25 cellular contexts compared by ENCODE assay signal in the genomic region with DNA sequence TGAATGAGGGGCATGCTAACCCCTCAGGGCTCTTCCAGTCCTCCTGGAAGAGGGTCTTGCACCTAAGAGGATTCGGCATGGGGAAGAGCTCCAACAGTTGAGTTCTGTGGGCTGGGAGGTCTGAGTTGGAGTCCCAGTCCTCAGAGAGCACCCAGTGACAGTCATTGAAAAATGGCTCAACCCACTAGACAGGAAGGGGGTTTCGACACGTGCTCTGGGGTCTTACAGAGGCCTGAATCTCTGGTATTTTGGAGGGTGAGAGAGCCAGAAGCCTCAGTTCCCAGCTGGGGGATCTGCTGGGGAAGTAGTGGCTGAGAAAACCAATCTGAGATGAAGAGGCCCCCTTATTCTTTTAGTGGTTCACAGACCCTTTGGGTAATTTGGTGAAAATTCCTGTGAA. TPM values are rescaled to one million over a fixed set of nuclear protein-coding genes. Genes with fewer than 3 reads are reported as not detected.
"Had no signal": no experiment of that assay in that cellular context is flagged by ENCODE, and none has a peak within 500 bp of the region (broad histone marks: within the 10 kb centered on the region; RNA-seq: fewer than 3 reads in every experiment).

No MANE protein-coding gene starts in this region.

- H3K9me3 Mint-ChIP-seq: natural killer cell treated with Interleukin-12 subunit alpha and Interleukin-12 subunit beta and Interleukin-15 and Interleukin-18, amount 100 ng/mL, for 72 hours; stimulated activated naive CD8-positive, alpha-beta T cell treated with anti-CD3 and anti-CD28 coated beads, Interleukin-15, Interleukin-2, amounts not matched to agents 100 ng/mL and 50 ng/mL, for 24 hours had no signal

- ATAC-seq: lower lobe of right lung; natural killer cell treated with Interleukin-12 subunit alpha and Interleukin-12 subunit beta and Interleukin-15 and Interleukin-18, amount 100 ng/mL, for 72 hours; right cardiac atrium had no signal

- H3K4me3 Mint-ChIP-seq: natural killer cell treated with Interleukin-12 subunit alpha and Interleukin-12 subunit beta and Interleukin-15 and Interleukin-18, amount 100 ng/mL, for 72 hours; stimulated activated naive CD8-positive, alpha-beta T cell treated with anti-CD3 and anti-CD28 coated beads, Interleukin-15, Interleukin-2, amounts not matched to agents 100 ng/mL and 50 ng/mL, for 24 hours had no signal

- H3K36me3 Mint-ChIP-seq: natural killer cell treated with Interleukin-12 subunit alpha and Interleukin-12 subunit beta and Interleukin-15 and Interleukin-18, amount 100 ng/mL, for 72 hours had no signal

- DNase-seq: colonic mucosa; effector CD4-positive, alpha-beta T cell; foreskin melanocyte; head of caudate nucleus; kidney; left cardiac atrium; left ventricle myocardium inferior; lower lobe of right lung; mesenchymal stem cell; midbrain; ovary; right cardiac atrium; small intestine; stimulated activated CD4-positive, alpha-beta T cell treated with anti-CD3 and anti-CD28 coated beads, Interleukin-12 subunit alpha, Interleukin-12 subunit beta, amount 100 ng/mL, for 4 hours; stimulated activated CD4-positive, alpha-beta T cell treated with anti-CD3 and anti-CD28 coated beads, Interleukin-2, amount 100 ng/mL, for 48 hours; tibial artery; upper lobe of left lung; uterus had no signal

- H3K9me3 ChIP-seq: colonic mucosa, left ventricle myocardium inferior, lower lobe of right lung, neutrophil, ovary, tibial artery, upper lobe of left lung, uterus had no signal

- H3K27ac Mint-ChIP-seq: natural killer cell treated with Interleukin-12 subunit alpha and Interleukin-12 subunit beta and Interleukin-15 and Interleukin-18, amount 100 ng/mL, for 72 hours; stimulated activated naive CD8-positive, alpha-beta T cell treated with anti-CD3 and anti-CD28 coated beads, Interleukin-15, Interleukin-2, amounts not matched to agents 100 ng/mL and 50 ng/mL, for 24 hours had no signal

RNA-seq across cellular contexts. Expression of gene PTH2, which starts 9.0 kb away (rescaled TPM):
- total RNA-seq: colonic mucosa; dermis microvascular lymphatic vessel endothelial cell; hepatocyte; kidney; left cardiac atrium; left ventricle myocardium inferior; lower lobe of right lung; natural killer cell treated with Interleukin-12 subunit alpha and Interleukin-12 subunit beta and Interleukin-15 and Interleukin-18, amount 100 ng/mL, for 72 hours; ovary; posterior vena cava; right cardiac atrium; temporal lobe; upper lobe of left lung; uterus had no signal

RNA-seq across cellular contexts. Expression of gene GFY, which starts 10.9 kb away (rescaled TPM):
- total RNA-seq: colonic mucosa; dermis microvascular lymphatic vessel endothelial cell; hepatocyte; kidney; left cardiac atrium; lower lobe of right lung; natural killer cell treated with Interleukin-12 subunit alpha and Interleukin-12 subunit beta and Interleukin-15 and Interleukin-18, amount 100 ng/mL, for 72 hours; ovary; posterior vena cava; right cardiac atrium; upper lobe of left lung; uterus had no signal

RNA-seq across cellular contexts. Expression of gene KASH5, which starts 26.2 kb away (rescaled TPM):
- total RNA-seq: colonic mucosa, dermis microvascular lymphatic vessel endothelial cell, hepatocyte, kidney, left cardiac atrium, left ventricle myocardium inferior, posterior vena cava, right cardiac atrium, temporal lobe had no signal

RNA-seq across cellular contexts. Expression of gene SLC17A7, which starts 27.1 kb away (rescaled TPM):
- total RNA-seq: natural killer cell treated with Interleukin-12 subunit alpha and Interleukin-12 subunit beta and Interleukin-15 and Interleukin-18, amount 100 ng/mL, for 72 hours had no signal
